ENCODE assay signal across 21 cellular contexts in genomic region chr6:41963371-41963770, GRCh38. TPM values are rescaled to one million over a fixed set of nuclear protein-coding genes. Genes with fewer than 3 reads are reported as not detected.
DNase-seq lines count a peak whose midpoint lies in the region; ATAC-seq and FAIRE-seq lines count a peak whose summit lies in the region.
"Had no signal": no experiment of that assay in that cellular context is flagged by ENCODE, and none has a peak within 500 bp of the region (broad histone marks: within the 10 kb centered on the region; RNA-seq: fewer than 3 reads in every experiment).

No MANE protein-coding gene starts in this region.

- H3K27me3 Mint-ChIP-seq in activated CD8-positive, alpha-beta memory T cell treated with anti-CD3 and anti-CD28 coated beads, Interleukin-2, amount 10 ng/mL, durations not matched to agents 7 days and 5 days = no peaks in the 10 kb centered on the region
- H3K27me3 Mint-ChIP-seq in immature natural killer cell (ENCODE audit: low read depth in 3 of 3) = peaks cover 2 to 9% (median 4%) of the 10 kb centered on the region in 3 donors
- H3K27me3 Mint-ChIP-seq in stimulated activated naive CD8-positive, alpha-beta T cell treated with anti-CD3 and anti-CD28 coated beads, Interleukin-15, amount 100 ng/mL, for 72 hours = no peaks in the 10 kb centered on the region
- H3K27me3 Mint-ChIP-seq: activated CD4-positive, alpha-beta T cell treated with anti-CD3 and anti-CD28 coated beads, Interleukin-2, amount 10 ng/mL, durations not matched to agents 7 days and 5 days had no signal

- ATAC-seq in activated naive CD4-positive, alpha-beta T cell treated with anti-CD3 and anti-CD28 coated beads, Interleukin-2, amount 50 U/mL, for 72 hours = peak in 1 of 2 donors; percentile 12
- no peak for ATAC-seq in activated CD8-positive, alpha-beta memory T cell treated with anti-CD3 and anti-CD28 coated beads, Interleukin-2, amount 10 ng/mL, durations not matched to agents 7 days and 5 days
- ATAC-seq in stimulated activated naive CD8-positive, alpha-beta T cell treated with anti-CD3 and anti-CD28 coated beads, Interleukin-15, amount 100 ng/mL, for 72 hours = peak; percentile 40

- H3K4me1 Mint-ChIP-seq in activated CD8-positive, alpha-beta memory T cell treated with anti-CD3 and anti-CD28 coated beads, Interleukin-2, amount 10 ng/mL, durations not matched to agents 7 days and 5 days = peaks cover 58% of the 10 kb centered on the region
- H3K4me1 Mint-ChIP-seq in immature natural killer cell = peaks cover 94 to 95% of the 10 kb centered on the region in 2 donors
- H3K4me1 Mint-ChIP-seq in stimulated activated naive CD8-positive, alpha-beta T cell treated with anti-CD3 and anti-CD28 coated beads, Interleukin-15, amount 100 ng/mL, for 72 hours = peaks cover 85% of the 10 kb centered on the region

- H3K4me3 Mint-ChIP-seq in activated CD8-positive, alpha-beta memory T cell treated with anti-CD3 and anti-CD28 coated beads, Interleukin-2, amount 10 ng/mL, durations not matched to agents 7 days and 5 days = no peak overlapping the region
- peak overlapping the region in 4 of 5 donors; percentile 13 to 57 (median 50) for H3K4me3 Mint-ChIP-seq in immature natural killer cell
- H3K4me3 Mint-ChIP-seq in stimulated activated naive CD8-positive, alpha-beta T cell treated with anti-CD3 and anti-CD28 coated beads, Interleukin-15, amount 100 ng/mL, for 72 hours = peak overlapping the region in 1 of 2 donors; percentile 44
- H3K4me3 Mint-ChIP-seq: activated CD4-positive, alpha-beta T cell treated with anti-CD3 and anti-CD28 coated beads, Interleukin-2, amount 10 ng/mL, durations not matched to agents 7 days and 5 days; neural crest cell had no signal

- in situ Hi-C loops in KBM-7 (cut with MboI; ENCODE audit: low pct_unique_long_range_greater_than_20kb, low sequenced_read_pairs) = no loop called here

- FAIRE-seq in urothelium cell line (lab: Jason Lieb, UNC) = no peak
- FAIRE-seq: colon had no signal

- peak overlapping the region; percentile 75 to 83 for H3K27ac Mint-ChIP-seq in activated naive CD4-positive, alpha-beta T cell treated with anti-CD3 and anti-CD28 coated beads, Interleukin-2, amount 50 U/mL, for 72 hours
- peak overlapping the region; percentile 59 for H3K27ac Mint-ChIP-seq in activated CD8-positive, alpha-beta memory T cell treated with anti-CD3 and anti-CD28 coated beads, Interleukin-2, amount 10 ng/mL, durations not matched to agents 7 days and 5 days
- peak overlapping the region in 4 of 6 donors; percentile 62 to 78 (median 70) for H3K27ac Mint-ChIP-seq in immature natural killer cell
- peak overlapping the region; percentile 13 to 90 for H3K27ac Mint-ChIP-seq in stimulated activated naive CD8-positive, alpha-beta T cell treated with anti-CD3 and anti-CD28 coated beads, Interleukin-15, amount 100 ng/mL, for 72 hours

- peak in 1 of 2 donors; percentile 51 for DNase-seq in activated naive CD4-positive, alpha-beta T cell treated with anti-CD3 and anti-CD28 coated beads, Interleukin-2, amount 50 U/mL, for 72 hours (ENCODE audit: low spot score in 2 of 2)
- no peak for DNase-seq in activated naive CD4-positive, alpha-beta T cell treated with Interleukin-2 at 50 U/mL for 16 hours
- DNase-seq in activated CD8-positive, alpha-beta memory T cell treated with anti-CD3 and anti-CD28 coated beads, Interleukin-2, amount 10 ng/mL, durations not matched to agents 7 days and 5 days = no peak
- no peak for DNase-seq in immature natural killer cell
- no peak for DNase-seq in stimulated activated naive CD8-positive, alpha-beta T cell treated with anti-CD3 and anti-CD28 coated beads, Interleukin-15, amount 100 ng/mL, for 72 hours
- no peak for DNase-seq in urothelium cell line (ENCODE audit: low spot score)
- no peak for DNase-seq in ureter (ENCODE audit: low spot score)
- no peak for DNase-seq in KBM-7
- DNase-seq: activated CD4-positive, alpha-beta T cell treated with anti-CD3 and anti-CD28 coated beads, Interleukin-2, amount 10 ng/mL, durations not matched to agents 7 days and 5 days; activated gamma-delta T cell treated with Interleukin-2 at 50 U/mL for 16 hours; Caco-2; EL; islet precursor cell; MM.1S; NCI-H1694 treated with DMSO at 0.1 percent for 48 hours; NK-92 treated with Interleukin-12 subunit alpha and Interleukin-12 subunit beta, amount 100 ng/mL, for 24 hours; SK-N-SH; stimulated activated naive CD4-positive, alpha-beta T cell treated with Interleukin-2 at 50 U/mL for 16 hours; uterus had no signal

- H3K36me3 Mint-ChIP-seq in activated naive CD4-positive, alpha-beta T cell treated with anti-CD3 and anti-CD28 coated beads, Interleukin-2, amount 50 U/mL, for 72 hours = peaks cover 20 to 40% of the 10 kb centered on the region in 2 donors
- H3K36me3 Mint-ChIP-seq in activated CD8-positive, alpha-beta memory T cell treated with anti-CD3 and anti-CD28 coated beads, Interleukin-2, amount 10 ng/mL, durations not matched to agents 7 days and 5 days = peaks cover 12% of the 10 kb centered on the region
- H3K36me3 Mint-ChIP-seq in immature natural killer cell = peaks cover 5 to 16% (median 5%) of the 10 kb centered on the region in 3 donors

- CTCF ChIA-PET in activated CD8-positive, alpha-beta memory T cell treated with anti-CD3 and anti-CD28 coated beads, Interleukin-2, amount 10 ng/mL, durations not matched to agents 7 days and 5 days (lab: Charles Lee) = interaction anchor here (0.6 to 1.7 kb wide), 4 partner anchors 16 to 584 kb away, joined by 3 to 4 read pairs (median 3); no protein-coding TSS in a partner anchor

- H3K9me3 Mint-ChIP-seq in activated naive CD4-positive, alpha-beta T cell treated with anti-CD3 and anti-CD28 coated beads, Interleukin-2, amount 50 U/mL, for 72 hours = peaks cover 11 to 16% of the 10 kb centered on the region in 2 donors
- no peaks in the 10 kb centered on the region for H3K9me3 Mint-ChIP-seq in activated CD8-positive, alpha-beta memory T cell treated with anti-CD3 and anti-CD28 coated beads, Interleukin-2, amount 10 ng/mL, durations not matched to agents 7 days and 5 days (ENCODE audit: low read depth)
- no peaks in the 10 kb centered on the region for H3K9me3 Mint-ChIP-seq in immature natural killer cell
- peaks cover 8 to 12% of the 10 kb centered on the region in 2 donors for H3K9me3 Mint-ChIP-seq in stimulated activated naive CD8-positive, alpha-beta T cell treated with anti-CD3 and anti-CD28 coated beads, Interleukin-15, amount 100 ng/mL, for 72 hours
- H3K9me3 Mint-ChIP-seq: activated CD4-positive, alpha-beta T cell treated with anti-CD3 and anti-CD28 coated beads, Interleukin-2, amount 10 ng/mL, durations not matched to agents 7 days and 5 days; neural crest cell had no signal

RNA-seq across cellular contexts. Expression of gene CCND3, which starts 21.8 kb away (rescaled TPM):
- 100 to 1,000 TPM; 610 to 723 TPM for total RNA-seq in activated naive CD4-positive, alpha-beta T cell treated with anti-CD3 and anti-CD28 coated beads, Interleukin-2, amount 50 U/mL, for 72 hours
- total RNA-seq in activated CD8-positive, alpha-beta memory T cell treated with anti-CD3 and anti-CD28 coated beads, Interleukin-2, amount 10 ng/mL, durations not matched to agents 7 days and 5 days = 100 to 1,000 TPM; 333 to 502 TPM
- polyA plus RNA-seq in immature natural killer cell = 1,000 to 10,000 TPM in 2 of 3 donors, 100 to 1,000 TPM in 1; 782 to 1,087 (median 1,041) TPM
- 69.1 TPM for total RNA-seq in ureter

RNA-seq across cellular contexts. Expression of gene BYSL, which starts 42.1 kb away (rescaled TPM):
- 10 to 100 TPM; 38.1 to 47.6 TPM for total RNA-seq in activated naive CD4-positive, alpha-beta T cell treated with anti-CD3 and anti-CD28 coated beads, Interleukin-2, amount 50 U/mL, for 72 hours
- 10 to 100 TPM; 33.1 to 48.5 TPM for total RNA-seq in activated CD8-positive, alpha-beta memory T cell treated with anti-CD3 and anti-CD28 coated beads, Interleukin-2, amount 10 ng/mL, durations not matched to agents 7 days and 5 days
- 10 to 100 TPM; 10.1 to 16.5 (median 15.9) TPM for polyA plus RNA-seq in immature natural killer cell
- total RNA-seq in ureter = 24.6 TPM

RNA-seq across cellular contexts. Expression of gene MED20, which starts 42.4 kb away (rescaled TPM):
- 10 to 100 TPM; 18.5 to 24.2 TPM for total RNA-seq in activated naive CD4-positive, alpha-beta T cell treated with anti-CD3 and anti-CD28 coated beads, Interleukin-2, amount 50 U/mL, for 72 hours
- 10 to 100 TPM; 21.9 to 25.6 TPM for total RNA-seq in activated CD8-positive, alpha-beta memory T cell treated with anti-CD3 and anti-CD28 coated beads, Interleukin-2, amount 10 ng/mL, durations not matched to agents 7 days and 5 days
- 10 to 100 TPM in 2 of 3 donors, 1 to 10 TPM in 1; 5.9 to 11.5 (median 11.2) TPM for polyA plus RNA-seq in immature natural killer cell
- 23.8 TPM for total RNA-seq in ureter
